11 cellular contexts compared by ENCODE assay signal in the genomic region with DNA sequence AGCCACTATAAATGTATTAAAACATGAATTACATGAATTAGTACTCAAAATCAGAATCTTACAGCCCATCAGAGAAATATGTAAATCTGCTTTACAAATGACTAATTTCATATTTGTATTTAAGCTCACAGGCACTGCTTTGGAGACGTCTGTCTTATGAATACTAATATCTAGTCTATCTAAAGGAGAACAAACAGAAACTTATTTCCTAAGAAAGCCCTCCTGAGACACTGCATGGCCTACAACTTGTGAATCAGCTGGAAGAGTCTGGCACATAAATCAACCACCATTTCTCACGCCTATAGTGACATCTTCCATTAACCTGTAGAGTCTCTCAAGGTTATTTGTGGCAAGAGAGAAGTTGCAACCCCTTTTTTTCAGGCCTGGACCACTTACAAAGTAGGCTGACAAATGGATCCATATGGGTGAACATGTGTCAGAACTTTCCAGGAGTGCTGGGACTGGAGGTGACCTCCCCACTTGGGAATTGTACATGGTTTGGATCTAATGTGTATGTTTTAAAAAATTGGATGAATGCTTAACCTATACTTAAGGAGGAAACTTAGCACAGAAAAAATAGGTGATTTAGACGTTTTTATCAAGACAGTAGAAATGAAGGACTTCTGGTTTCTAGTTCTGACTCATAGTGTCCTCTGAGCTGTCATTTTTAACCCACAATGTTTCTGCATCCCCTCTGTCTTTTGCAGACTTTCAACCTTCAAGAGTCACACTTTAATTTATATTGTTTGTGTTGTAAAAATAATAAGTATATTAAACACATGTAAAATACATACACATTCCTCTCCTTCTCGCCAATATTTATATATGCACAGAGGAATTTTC.
DNase-seq lines count a peak whose midpoint lies in the region; ATAC-seq and TF ChIP-seq lines count a peak whose summit lies in the region.
"Had no signal": no experiment of that assay in that cellular context is flagged by ENCODE, and none has a peak within 500 bp of the region (broad histone marks: within the 10 kb centered on the region; RNA-seq: fewer than 3 reads in every experiment).

No MANE protein-coding gene starts in this region.

- peaks cover 15% of the 10 kb centered on the region for H3K4me1 Mint-ChIP-seq in memory B cell
- H3K4me1 Mint-ChIP-seq in activated CD8-positive, alpha-beta T cell treated with anti-CD3 and anti-CD28 coated beads for 36 hours (ENCODE audit: low read depth), result no peaks in the 10 kb centered on the region
- no peaks in the 10 kb centered on the region for H3K4me1 Mint-ChIP-seq in activated T-helper 1 cell treated with anti-CD3 and anti-CD28 coated beads, Interleukin-12 subunit alpha, Interleukin-12 subunit beta, Interleukin-2, Interleukin-4 antibody, amounts not matched to agents 30 ng/mL and 10 ng/mL and 1 ng/mL, durations not matched to agents 14 hours and 24 hours and 36 hours (ENCODE audit: low read depth)
- H3K4me1 Mint-ChIP-seq: natural killer cell had no signal

- CTCF ChIA-PET in activated CD8-positive, alpha-beta T cell treated with anti-CD3 and anti-CD28 coated beads for 36 hours (lab: Charles Lee), result no interaction called here

- ATAC-seq in GM19023 (IDR thresholded peaks at IDR 0.05; ENCODE audit: unreplicated experiment) (peak; percentile 85), GM21619 (IDR thresholded peaks at IDR 0.05; ENCODE audit: unreplicated experiment) (peak; percentile 92), HG03108 (IDR thresholded peaks at IDR 0.05; ENCODE audit: unreplicated experiment) (peak; percentile 88), memory B cell (ENCODE audit: low read depth) (no peak)
- ATAC-seq in activated CD8-positive, alpha-beta T cell treated with anti-CD3 and anti-CD28 coated beads for 36 hours, result no peak
- ATAC-seq: natural killer cell had no signal

- H3K27me3 Mint-ChIP-seq in memory B cell, result no peaks in the 10 kb centered on the region
- no peaks in the 10 kb centered on the region for H3K27me3 Mint-ChIP-seq in activated CD8-positive, alpha-beta T cell treated with anti-CD3 and anti-CD28 coated beads for 36 hours
- no peaks in the 10 kb centered on the region for H3K27me3 Mint-ChIP-seq in activated T-helper 1 cell treated with anti-CD3 and anti-CD28 coated beads, Interleukin-12 subunit alpha, Interleukin-12 subunit beta, Interleukin-2, Interleukin-4 antibody, amounts not matched to agents 30 ng/mL and 10 ng/mL and 1 ng/mL, durations not matched to agents 14 hours and 24 hours and 36 hours (ENCODE audit: insufficient read depth)

- DNase-seq in memory B cell (ENCODE audit: low spot score in 2 of 2), result no peak
- DNase-seq in activated CD8-positive, alpha-beta T cell treated with anti-CD3 and anti-CD28 coated beads for 36 hours, result no peak
- DNase-seq in caudate nucleus (lab: John Stamatoyannopoulos, UW), result no peak
- no peak for DNase-seq in activated T-helper 1 cell treated with anti-CD3 and anti-CD28 coated beads, Interleukin-12 subunit alpha, Interleukin-12 subunit beta, Interleukin-2, Interleukin-4 antibody, amounts not matched to agents 30 ng/mL and 10 ng/mL and 1 ng/mL, durations not matched to agents 14 hours and 24 hours and 36 hours (ENCODE audit: low spot score)
- DNase-seq: aorta, natural killer cell, NCI-H524 treated with DMSO at 0.1 percent for 48 hours, substantia nigra had no signal

- H3K27ac Mint-ChIP-seq in memory B cell, result peak overlapping the region; percentile 32
- H3K27ac Mint-ChIP-seq in activated CD8-positive, alpha-beta T cell treated with anti-CD3 and anti-CD28 coated beads for 36 hours, result no peak overlapping the region
- no peak overlapping the region for H3K27ac Mint-ChIP-seq in activated T-helper 1 cell treated with anti-CD3 and anti-CD28 coated beads, Interleukin-12 subunit alpha, Interleukin-12 subunit beta, Interleukin-2, Interleukin-4 antibody, amounts not matched to agents 30 ng/mL and 10 ng/mL and 1 ng/mL, durations not matched to agents 14 hours and 24 hours and 36 hours
- H3K27ac Mint-ChIP-seq: natural killer cell had no signal

- intact Hi-C loops in activated CD8-positive, alpha-beta T cell treated with anti-CD3 and anti-CD28 coated beads for 36 hours (cut with micrococcal nuclease), result no loop called here
- intact Hi-C loops in activated T-helper 1 cell treated with anti-CD3 and anti-CD28 coated beads, Interleukin-12 subunit alpha, Interleukin-12 subunit beta, Interleukin-2, Interleukin-4 antibody, amounts not matched to agents 30 ng/mL and 10 ng/mL and 1 ng/mL, durations not matched to agents 14 hours and 24 hours and 36 hours (cut with micrococcal nuclease), result no loop called here

- H3K9me3 Mint-ChIP-seq in memory B cell, result peaks cover 6% of the 10 kb centered on the region
- peaks cover 7% of the 10 kb centered on the region for H3K9me3 Mint-ChIP-seq in activated CD8-positive, alpha-beta T cell treated with anti-CD3 and anti-CD28 coated beads for 36 hours
- H3K9me3 Mint-ChIP-seq in activated T-helper 1 cell treated with anti-CD3 and anti-CD28 coated beads, Interleukin-12 subunit alpha, Interleukin-12 subunit beta, Interleukin-2, Interleukin-4 antibody, amounts not matched to agents 30 ng/mL and 10 ng/mL and 1 ng/mL, durations not matched to agents 14 hours and 24 hours and 36 hours, result no peaks in the 10 kb centered on the region

- H3K4me3 Mint-ChIP-seq in memory B cell, result no peak overlapping the region
- no peak overlapping the region for H3K4me3 Mint-ChIP-seq in activated CD8-positive, alpha-beta T cell treated with anti-CD3 and anti-CD28 coated beads for 36 hours
- no peak overlapping the region for H3K4me3 Mint-ChIP-seq in activated T-helper 1 cell treated with anti-CD3 and anti-CD28 coated beads, Interleukin-12 subunit alpha, Interleukin-12 subunit beta, Interleukin-2, Interleukin-4 antibody, amounts not matched to agents 30 ng/mL and 10 ng/mL and 1 ng/mL, durations not matched to agents 14 hours and 24 hours and 36 hours
- H3K4me3 Mint-ChIP-seq: natural killer cell had no signal

- POLR2A ChIA-PET in activated CD8-positive, alpha-beta T cell treated with anti-CD3 and anti-CD28 coated beads for 36 hours (lab: Charles Lee), result no interaction called here

- peaks cover 2% of the 10 kb centered on the region for H3K36me3 Mint-ChIP-seq in memory B cell
- no peaks in the 10 kb centered on the region for H3K36me3 Mint-ChIP-seq in activated CD8-positive, alpha-beta T cell treated with anti-CD3 and anti-CD28 coated beads for 36 hours (ENCODE audit: low read depth)
- H3K36me3 Mint-ChIP-seq in activated T-helper 1 cell treated with anti-CD3 and anti-CD28 coated beads, Interleukin-12 subunit alpha, Interleukin-12 subunit beta, Interleukin-2, Interleukin-4 antibody, amounts not matched to agents 30 ng/mL and 10 ng/mL and 1 ng/mL, durations not matched to agents 14 hours and 24 hours and 36 hours (ENCODE audit: low read depth), result no peaks in the 10 kb centered on the region
- H3K36me3 Mint-ChIP-seq: natural killer cell had no signal

- no peak overlapping the region for H3K27ac ChIP-seq in caudate nucleus (ENCODE audit: low read depth, low read length)

- TF ChIP-seq CTCF in activated CD8-positive, alpha-beta T cell treated with anti-CD3 and anti-CD28 coated beads for 36 hours (IDR thresholded peaks at IDR 0.05), result no peak

Comparison
In these comparisons a context has a peak if more than half of its experiments do, and no peak if none do; other contexts are left out.
1. ATAC-seq: peak in GM19023 (single experiment), GM21619 (single experiment) and HG03108 (single experiment); none in memory B cell (single experiment) and activated CD8-positive, alpha-beta T cell treated with anti-CD3 and anti-CD28 coated beads for 36 hours (single experiment).